35 cellular contexts compared by ENCODE assay signal in the genomic region with DNA sequence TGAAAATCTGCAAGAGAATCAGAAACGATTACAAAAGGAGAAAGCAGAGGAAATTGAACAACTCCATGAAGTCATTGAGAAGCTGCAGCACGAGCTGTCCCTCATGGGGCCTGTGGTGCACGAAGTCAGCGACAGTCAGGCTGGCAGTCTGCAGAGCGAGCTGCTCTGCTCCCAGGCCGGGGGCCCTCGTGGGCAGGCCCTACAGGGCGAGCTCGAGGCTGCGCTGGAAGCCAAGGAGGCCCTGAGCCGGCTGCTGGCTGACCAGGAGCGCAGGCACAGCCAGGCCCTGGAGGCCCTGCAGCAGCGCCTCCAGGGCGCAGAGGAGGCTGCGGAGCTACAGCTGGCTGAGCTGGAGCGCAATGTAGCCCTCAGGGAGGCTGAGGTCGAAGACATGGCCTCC. TPM values are rescaled to one million over a fixed set of nuclear protein-coding genes. Genes with fewer than 3 reads are reported as not detected.
DNase-seq lines count a peak whose midpoint lies in the region; ATAC-seq and TF ChIP-seq lines count a peak whose summit lies in the region.
"Had no signal": no experiment of that assay in that cellular context is flagged by ENCODE, and none has a peak within 500 bp of the region (broad histone marks: within the 10 kb centered on the region; RNA-seq: fewer than 3 reads in every experiment).

No MANE protein-coding gene starts in this region.

- CTCF ChIA-PET in Caco-2 (lab: Charles Lee) (no interaction called here), HCT116 (lab: Charles Lee) (no interaction called here)

- no peaks in the 10 kb centered on the region for H3K4me1 Mint-ChIP-seq in Caco-2 (ENCODE audit: low read depth, unreplicated experiment)
- peaks cover 23% of the 10 kb centered on the region for H3K4me1 Mint-ChIP-seq in central memory CD8-positive, alpha-beta T cell
- H3K4me1 Mint-ChIP-seq: activated CD4-positive, alpha-beta T cell treated with anti-CD3 and anti-CD28 coated beads, Interleukin-2, amount 10 ng/mL, durations not matched to agents 24 days and 14 days; B cell; stimulated activated naive CD8-positive, alpha-beta T cell treated with anti-CD3 and anti-CD28 coated beads, Interleukin-15, amount 100 ng/mL, for 72 hours had no signal

- H3K27me3 Mint-ChIP-seq in Caco-2 (ENCODE audit: insufficient read depth, unreplicated experiment), result no peaks in the 10 kb centered on the region
- no peaks in the 10 kb centered on the region for H3K27me3 Mint-ChIP-seq in central memory CD8-positive, alpha-beta T cell
- H3K27me3 Mint-ChIP-seq: activated CD4-positive, alpha-beta T cell treated with anti-CD3 and anti-CD28 coated beads, Interleukin-2, amount 10 ng/mL, durations not matched to agents 24 days and 14 days; activated naive CD8-positive, alpha-beta T cell treated with anti-CD3 and anti-CD28 coated beads, Interleukin-2, amount 10 ng/mL, durations not matched to agents 7 days and 5 days; B cell; effector memory CD8-positive, alpha-beta T cell; natural killer cell treated with Interleukin-12 subunit alpha and Interleukin-12 subunit beta and Interleukin-15 and Interleukin-18, amount 100 ng/mL, for 72 hours; stimulated activated naive CD8-positive, alpha-beta T cell treated with anti-CD3 and anti-CD28 coated beads, Interleukin-15, amount 100 ng/mL, for 72 hours had no signal

- H3K9me3 Mint-ChIP-seq in Caco-2 (ENCODE audit: unreplicated experiment), result no peaks in the 10 kb centered on the region
- no peaks in the 10 kb centered on the region for H3K9me3 Mint-ChIP-seq in central memory CD8-positive, alpha-beta T cell
- H3K9me3 Mint-ChIP-seq: activated CD4-positive, alpha-beta T cell treated with anti-CD3 and anti-CD28 coated beads, Interleukin-2, amount 10 ng/mL, durations not matched to agents 24 days and 14 days; activated naive CD8-positive, alpha-beta T cell treated with anti-CD3 and anti-CD28 coated beads, Interleukin-2, amount 10 ng/mL, durations not matched to agents 7 days and 5 days; activated T-cell treated with anti-CD3 and anti-CD28 coated beads, Interleukin-2, amount 50 U/mL, for 4 hours; CD8-positive, alpha-beta T cell; effector memory CD8-positive, alpha-beta T cell; natural killer cell treated with Interleukin-12 subunit alpha and Interleukin-12 subunit beta and Interleukin-15 and Interleukin-18, amount 100 ng/mL, for 72 hours; stimulated activated naive CD8-positive, alpha-beta T cell treated with anti-CD3 and anti-CD28 coated beads, Interleukin-15, amount 100 ng/mL, for 72 hours had no signal

- no peaks in the 10 kb centered on the region for H3K27me3 ChIP-seq in Caco-2 (replicated peaks; ENCODE audit: control insufficient read depth, insufficient read depth, low read length)
- H3K27me3 ChIP-seq in HCT116 (ENCODE audit: insufficient read depth, low read length), result no peaks in the 10 kb centered on the region
- no peaks in the 10 kb centered on the region for H3K27me3 ChIP-seq in lower lobe of right lung (ENCODE audit: low read depth)
- H3K27me3 ChIP-seq in upper lobe of right lung, result no peaks in the 10 kb centered on the region
- H3K27me3 ChIP-seq: ascending aorta, cardiac muscle cell, right atrium auricular region, SJSA1, vagina had no signal

- H3K27ac Mint-ChIP-seq in Caco-2 (ENCODE audit: unreplicated experiment), result no peak overlapping the region
- H3K27ac Mint-ChIP-seq in central memory CD8-positive, alpha-beta T cell (ENCODE audit: low read depth), result peak overlapping the region; percentile 13
- H3K27ac Mint-ChIP-seq: activated CD4-positive, alpha-beta T cell treated with anti-CD3 and anti-CD28 coated beads, Interleukin-2, amount 10 ng/mL, durations not matched to agents 24 days and 14 days; activated naive CD8-positive, alpha-beta T cell treated with anti-CD3 and anti-CD28 coated beads, Interleukin-2, amount 10 ng/mL, durations not matched to agents 7 days and 5 days; B cell; CD8-positive, alpha-beta T cell had no signal

- RAD21 ChIA-PET in HCT116 (lab: Charles Lee; ENCODE audit: low non-redundant PET in 1 of 2, low total read pairs in 2 of 2, uncharacterized antibody in 2 of 2, unreplicated experiment in 2 of 2), result no interaction called here

- BruUV-seq in Caco-2 (replicated peaks; lab: Mats Ljungman, UMichigan), result TSS peak; percentile 89
- BruUV-seq in HCT116 (replicated peaks; lab: Mats Ljungman, UMichigan), result TSS peak; percentile 80

- no peak overlapping the region for H3K4me3 Mint-ChIP-seq in Caco-2 (ENCODE audit: unreplicated experiment)
- no peak overlapping the region for H3K4me3 Mint-ChIP-seq in central memory CD8-positive, alpha-beta T cell
- H3K4me3 Mint-ChIP-seq: activated CD4-positive, alpha-beta T cell treated with anti-CD3 and anti-CD28 coated beads, Interleukin-2, amount 10 ng/mL, durations not matched to agents 24 days and 14 days; activated naive CD8-positive, alpha-beta T cell treated with anti-CD3 and anti-CD28 coated beads, Interleukin-2, amount 10 ng/mL, durations not matched to agents 7 days and 5 days; activated T-cell treated with anti-CD3 and anti-CD28 coated beads, Interleukin-2, amount 50 U/mL, for 4 hours; B cell; CD8-positive, alpha-beta T cell; effector memory CD8-positive, alpha-beta T cell; natural killer cell treated with Interleukin-12 subunit alpha and Interleukin-12 subunit beta and Interleukin-15 and Interleukin-18, amount 100 ng/mL, for 72 hours; stimulated activated naive CD8-positive, alpha-beta T cell treated with anti-CD3 and anti-CD28 coated beads, Interleukin-15, amount 100 ng/mL, for 72 hours had no signal

- no peak for TF ChIP-seq CTCF in Caco-2 (IDR thresholded peaks at IDR 0.05; ENCODE audit: insufficient read depth in 1 of 2, low read depth in 1 of 2, low read length in 1 of 2, severe bottlenecking in 1 of 2, unreplicated experiment in 1 of 2)
- TF ChIP-seq CTCF in HCT116 (IDR thresholded peaks at IDR 0.05 in 2 of 3, conservative IDR thresholded peaks at IDR 0.05 in 1 of 3; ENCODE audit: borderline replicate concordance in 1 of 3, insufficient read depth in 1 of 3, low read depth in 2 of 3, low read length in 2 of 3), result no peak
- TF ChIP-seq CTCF in lower lobe of right lung (IDR thresholded peaks at IDR 0.05), result no peak
- no peak for TF ChIP-seq CTCF in upper lobe of right lung (IDR thresholded peaks at IDR 0.05)

- TF ChIP-seq POLR2A in HCT116 (IDR thresholded peaks at IDR 0.05; ENCODE audit: borderline replicate concordance, extremely low read depth, insufficient read depth, insufficient read length), result no peak

- no peaks in the 10 kb centered on the region for H3K4me1 ChIP-seq in Caco-2
- no peaks in the 10 kb centered on the region for H3K4me1 ChIP-seq in HCT116 (ENCODE audit: control insufficient read depth in 1 of 2, insufficient read depth in 2 of 2, low read length in 2 of 2)
- no peaks in the 10 kb centered on the region for H3K4me1 ChIP-seq in lower lobe of right lung
- no peaks in the 10 kb centered on the region for H3K4me1 ChIP-seq in upper lobe of right lung
- H3K4me1 ChIP-seq: ascending aorta, parathyroid adenoma, right atrium auricular region, SJSA1, vagina had no signal

- H3K27ac ChIP-seq in HCT116 (ENCODE audit: low read depth, low read length) (no peak overlapping the region; the same call in 1 of the 2 replicates), lower lobe of right lung (no peak overlapping the region), upper lobe of right lung (no peak overlapping the region)
- H3K27ac ChIP-seq: ascending aorta, cardiac muscle cell, HL-60, parathyroid adenoma, right atrium auricular region, SJSA1, thoracic aorta, vagina, VCaP had no signal

- no peak overlapping the region for H3K4me3 ChIP-seq in Caco-2 (ENCODE audit: low read depth, low read length)
- H3K4me3 ChIP-seq in HCT116 (replicated peaks in 1 of 2; ENCODE audit: low read depth in 1 of 2, low read length in 2 of 2), result no peak overlapping the region
- H3K4me3 ChIP-seq in lower lobe of right lung, result no peak overlapping the region
- no peak overlapping the region for H3K4me3 ChIP-seq in upper lobe of right lung
- H3K4me3 ChIP-seq: ascending aorta, cardiac muscle cell, lung, mucosa of descending colon, right atrium auricular region, SJSA1, thoracic aorta, vagina had no signal

- H3K79me2 ChIP-seq in HCT116 (ENCODE audit: insufficient read depth, low read length), result no peaks in the 10 kb centered on the region
- H3K79me2 ChIP-seq: parathyroid adenoma had no signal

- intact Hi-C loops in Caco-2 (cut with micrococcal nuclease; ENCODE audit: unreplicated experiment) (no loop called here), HCT116 (cut with micrococcal nuclease) (no loop called here), lower lobe of right lung (cut with DNase I) (no loop called here), upper lobe of right lung (cut with DNase I) (no loop called here)

- H3K9me3 ChIP-seq in Caco-2 (no peaks in the 10 kb centered on the region), HCT116 (ENCODE audit: control insufficient read depth in 1 of 2, insufficient read depth in 1 of 2, low read depth in 1 of 2, low read length in 2 of 2) (no peaks in the 10 kb centered on the region), lower lobe of right lung (no peaks in the 10 kb centered on the region), upper lobe of right lung (no peaks in the 10 kb centered on the region)
- H3K9me3 ChIP-seq: ascending aorta, mucosa of descending colon, right atrium auricular region, SJSA1, thoracic aorta, vagina had no signal

- H3K9me2 ChIP-seq in HCT116 (ENCODE audit: insufficient read depth), result no peaks in the 10 kb centered on the region

- POLR2A ChIA-PET in Caco-2 (lab: Charles Lee), result no interaction called here
- POLR2A ChIA-PET in HCT116 (lab: Charles Lee), result no interaction called here

- no peaks in the 10 kb centered on the region for H4K20me1 ChIP-seq in HCT116 (ENCODE audit: insufficient read depth)

- H3K4me2 ChIP-seq in HCT116 (ENCODE audit: low read length), result no peak overlapping the region

- H3K9ac ChIP-seq in HCT116 (ENCODE audit: low read length), result no peak overlapping the region
- H3K9ac ChIP-seq: parathyroid adenoma had no signal

- TF ChIP-seq RAD21 in HCT116 (IDR thresholded peaks at IDR 0.05; ENCODE audit: low read depth), result no peak

- H2AFZ ChIP-seq in HCT116 (ENCODE audit: low read depth, low read length, poor library complexity, severe bottlenecking), result no peak overlapping the region
- H2AFZ ChIP-seq: parathyroid adenoma had no signal

- no peak for DNase-seq in Caco-2
- no peak for DNase-seq in HCT116 (ENCODE audit: low read depth, low spot score)
- DNase-seq in central memory CD8-positive, alpha-beta T cell (ENCODE audit: low spot score in 2 of 2), result no peak
- peak; percentile 30 for DNase-seq in lower lobe of right lung
- DNase-seq in upper lobe of right lung, result no peak
- DNase-seq in NCI-H1436 treated with DMSO at 0.1 percent for 48 hours (lab: John Stamatoyannopoulos, UW), result no peak
- DNase-seq in left lobe of liver (ENCODE audit: low spot score), result no peak
- DNase-seq in NCI-H187 treated with DMSO at 0.1 percent for 48 hours (lab: John Stamatoyannopoulos, UW), result no peak
- DNase-seq: ACHN; activated CD4-positive, alpha-beta T cell treated with anti-CD3 and anti-CD28 coated beads, Interleukin-2, amount 10 ng/mL, durations not matched to agents 24 days and 14 days; activated gamma-delta T cell treated with Interleukin-2 at 50 U/mL for 16 hours; activated naive CD8-positive, alpha-beta T cell treated with anti-CD3 and anti-CD28 coated beads, Interleukin-2, amount 10 ng/mL, durations not matched to agents 7 days and 5 days; activated T-cell treated with anti-CD3 and anti-CD28 coated beads, Interleukin-2, amount 50 U/mL, for 4 hours; CD8-positive, alpha-beta T cell; DMS 273 treated with DMSO at 0.1 percent for 48 hours; effector memory CD8-positive, alpha-beta T cell; glutamatergic neuron; islet precursor cell; Kasumi-1; NCI-H1436; stimulated activated naive CD8-positive, alpha-beta T cell treated with anti-CD3 and anti-CD28 coated beads, Interleukin-15, amount 100 ng/mL, for 72 hours; T1000 had no signal

- ATAC-seq in HCT116, result no peak
- ATAC-seq in central memory CD8-positive, alpha-beta T cell (replicated peaks; ENCODE audit: extremely low read depth, poor library complexity, severe bottlenecking), result no peak
- peak in 1 of 2 donors; percentile 20 for ATAC-seq in lower lobe of right lung
- no peak for ATAC-seq in upper lobe of right lung
- no peak for ATAC-seq in left lobe of liver
- ATAC-seq: activated T-cell treated with anti-CD3 and anti-CD28 coated beads, Interleukin-2, amount 50 U/mL, for 4 hours; CD8-positive, alpha-beta T cell; effector memory CD8-positive, alpha-beta T cell; mucosa of descending colon; natural killer cell treated with Interleukin-12 subunit alpha and Interleukin-12 subunit beta and Interleukin-15 and Interleukin-18, amount 100 ng/mL, for 72 hours; stimulated activated naive CD8-positive, alpha-beta T cell treated with anti-CD3 and anti-CD28 coated beads, Interleukin-15, amount 100 ng/mL, for 72 hours had no signal

- H3K36me3 Mint-ChIP-seq in Caco-2 (ENCODE audit: insufficient read depth, unreplicated experiment), result peaks cover 44% of the 10 kb centered on the region
- H3K36me3 Mint-ChIP-seq in central memory CD8-positive, alpha-beta T cell (ENCODE audit: insufficient read depth), result peaks cover 13% of the 10 kb centered on the region

- no peaks in the 10 kb centered on the region for H3K36me3 ChIP-seq in Caco-2 (ENCODE audit: control insufficient read depth, insufficient read depth, low read length)
- peaks cover 0 to 6% of the 10 kb centered on the region in 2 experiments; a peak in 2 of 4 replicates for H3K36me3 ChIP-seq in HCT116 (ENCODE audit: control insufficient read depth in 1 of 2, insufficient read depth in 2 of 2, low read length in 2 of 2)
- H3K36me3 ChIP-seq in lower lobe of right lung, result peaks cover 47% of the 10 kb centered on the region
- peaks cover 24% of the 10 kb centered on the region for H3K36me3 ChIP-seq in upper lobe of right lung

RNA-seq across cellular contexts. Expression of a gene that starts 47.5 kb away (rescaled TPM):
- total RNA-seq in Caco-2 (2022) (44.6 and 51.2 TPM in 2 replicates), HCT116 (2021; ENCODE audit: unreplicated experiment) (39.9 TPM), lower lobe of right lung (41.0 TPM), upper lobe of right lung (35.6 TPM), left lobe of liver (15.2 TPM)
- 23.9 and 28.0 TPM in 2 replicates for polyA plus RNA-seq in HCT116 (2012)
